In the genomic region with DNA sequence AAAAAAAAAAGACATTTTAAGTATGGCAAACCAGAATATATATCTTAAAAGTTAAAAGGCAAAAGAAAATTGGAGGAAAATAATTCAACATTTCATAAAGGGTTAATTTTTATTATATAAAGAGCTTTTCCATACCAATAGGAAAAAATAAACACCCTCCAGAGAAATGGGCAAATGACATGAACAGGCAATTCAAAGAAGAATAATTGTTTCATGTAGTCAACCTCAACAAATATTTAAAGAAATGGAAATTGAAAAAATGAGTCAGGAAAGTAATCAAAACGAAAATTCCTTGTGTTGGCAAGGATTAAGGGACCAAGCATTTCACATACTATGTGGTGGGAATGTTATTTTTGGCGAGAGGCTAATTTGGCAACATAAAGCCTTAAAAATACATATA, we compare ENCODE assay signal across 28 cellular contexts.
"Had no signal": no experiment of that assay in that cellular context is flagged by ENCODE, and none has a peak within 500 bp of the region (broad histone marks: within the 10 kb centered on the region; RNA-seq: fewer than 3 reads in every experiment).

No MANE protein-coding gene starts in this region.

- H3K27ac ChIP-seq: cardiac muscle cell, coronary artery, dorsolateral prefrontal cortex, esophagus muscularis mucosa, gastroesophageal sphincter, heart right ventricle had no signal

- H3K4me1 ChIP-seq: esophagus muscularis mucosa, gastroesophageal sphincter, heart right ventricle had no signal

- H3K27me3 Mint-ChIP-seq: activated CD4-positive, alpha-beta T cell treated with anti-CD3 and anti-CD28 coated beads, Interleukin-2, amount 10 ng/mL, durations not matched to agents 7 days and 5 days; activated T-cell treated with anti-CD3 and anti-CD28 coated beads, Interleukin-2, amount 50 U/mL, for 24 hours; effector memory CD8-positive, alpha-beta T cell had no signal

- H3K27ac Mint-ChIP-seq: activated CD4-positive, alpha-beta memory T cell treated with anti-CD3 and anti-CD28 coated beads, Interleukin-2, amount 10 ng/mL, durations not matched to agents 7 days and 5 days; activated CD4-positive, alpha-beta T cell treated with anti-CD3 and anti-CD28 coated beads, Interleukin-2, amount 10 ng/mL, durations not matched to agents 7 days and 5 days; activated naive CD4-positive, alpha-beta T cell treated with anti-CD3 and anti-CD28 coated beads, Interleukin-2, amount 10 ng/mL, durations not matched to agents 7 days and 5 days; activated naive CD4-positive, alpha-beta T cell treated with anti-CD3 and anti-CD28 coated beads, Interleukin-2, amount 50 U/mL, for 72 hours; activated naive CD8-positive, alpha-beta T cell treated with anti-CD3 and anti-CD28 coated beads, Interleukin-2, amount 10 ng/mL, durations not matched to agents 7 days and 5 days; activated T-cell treated with anti-CD3 and anti-CD28 coated beads, Interleukin-2, amount 50 U/mL, for 24 hours; activated T-cell treated with anti-CD3 and anti-CD28 coated beads, Interleukin-2, amount 50 U/mL, for 72 hours; dendritic cell treated with granulocyte-macrophage colony-stimulating factor and Interleukin-4, amounts not matched to agents 40 ng/mL and 50 ng/mL, for 4 days; effector memory CD8-positive, alpha-beta T cell had no signal

- ATAC-seq: activated naive CD4-positive, alpha-beta T cell treated with anti-CD3 and anti-CD28 coated beads, Interleukin-2, amount 50 U/mL, for 72 hours; activated T-cell treated with anti-CD3 and anti-CD28 coated beads, Interleukin-2, amount 50 U/mL, for 72 hours; effector memory CD8-positive, alpha-beta T cell; gastroesophageal sphincter; heart right ventricle had no signal

- H3K4me1 Mint-ChIP-seq: activated CD4-positive, alpha-beta memory T cell treated with anti-CD3 and anti-CD28 coated beads, Interleukin-2, amount 10 ng/mL, durations not matched to agents 7 days and 5 days; activated CD4-positive, alpha-beta T cell treated with anti-CD3 and anti-CD28 coated beads, Interleukin-2, amount 10 ng/mL, durations not matched to agents 7 days and 5 days; activated naive CD4-positive, alpha-beta T cell treated with anti-CD3 and anti-CD28 coated beads, Interleukin-2, amount 10 ng/mL, durations not matched to agents 7 days and 5 days; activated naive CD8-positive, alpha-beta T cell treated with anti-CD3 and anti-CD28 coated beads, Interleukin-2, amount 10 ng/mL, durations not matched to agents 7 days and 5 days had no signal

- H3K4me3 Mint-ChIP-seq: activated CD4-positive, alpha-beta memory T cell treated with anti-CD3 and anti-CD28 coated beads, Interleukin-2, amount 10 ng/mL, durations not matched to agents 7 days and 5 days; activated CD4-positive, alpha-beta T cell treated with anti-CD3 and anti-CD28 coated beads, Interleukin-2, amount 10 ng/mL, durations not matched to agents 7 days and 5 days; activated naive CD4-positive, alpha-beta T cell treated with anti-CD3 and anti-CD28 coated beads, Interleukin-2, amount 10 ng/mL, durations not matched to agents 7 days and 5 days; activated naive CD8-positive, alpha-beta T cell treated with anti-CD3 and anti-CD28 coated beads, Interleukin-2, amount 10 ng/mL, durations not matched to agents 7 days and 5 days; activated T-cell treated with anti-CD3 and anti-CD28 coated beads, Interleukin-2, amount 50 U/mL, for 24 hours; activated T-cell treated with anti-CD3 and anti-CD28 coated beads, Interleukin-2, amount 50 U/mL, for 72 hours; dendritic cell treated with granulocyte-macrophage colony-stimulating factor and Interleukin-4, amounts not matched to agents 40 ng/mL and 50 ng/mL, for 4 days; effector memory CD8-positive, alpha-beta T cell had no signal

- H3K27me3 ChIP-seq: cardiac muscle cell, dorsolateral prefrontal cortex, esophagus muscularis mucosa, gastroesophageal sphincter, heart right ventricle had no signal

- DNase-seq: activated CD4-positive, alpha-beta memory T cell treated with anti-CD3 and anti-CD28 coated beads, Interleukin-2, amount 10 ng/mL, durations not matched to agents 7 days and 5 days; activated CD4-positive, alpha-beta T cell treated with anti-CD3 and anti-CD28 coated beads for 4 hours; activated CD4-positive, alpha-beta T cell treated with anti-CD3 and anti-CD28 coated beads, Interleukin-2, amount 10 ng/mL, durations not matched to agents 7 days and 5 days; activated CD4-positive, alpha-beta T cell treated with anti-CD3 and anti-CD28 coated beads, Interleukin-2, amount 50 U/mL, for 4 hours; activated CD4-positive, CD25-positive, alpha-beta regulatory T cell; activated CD4-positive, CD25-positive, alpha-beta regulatory T cell treated with anti-CD3 and anti-CD28 coated beads, Interleukin-2, amount 50 U/mL, for 72 hours; activated CD8-positive, alpha-beta memory T cell treated with anti-CD3 and anti-CD28 coated beads, Interleukin-2, amount 50 U/mL, for 48 hours; activated gamma-delta T cell; activated naive CD4-positive, alpha-beta T cell; activated naive CD4-positive, alpha-beta T cell treated with anti-CD3 and anti-CD28 coated beads, Interleukin-2, amount 10 ng/mL, durations not matched to agents 7 days and 5 days; activated naive CD8-positive, alpha-beta T cell treated with anti-CD3 and anti-CD28 coated beads, Interleukin-2, amount 10 ng/mL, durations not matched to agents 7 days and 5 days; activated T-cell treated with anti-CD3 and anti-CD28 coated beads for 4 hours; activated T-cell treated with anti-CD3 and anti-CD28 coated beads, Interleukin-2, amount 50 U/mL, for 24 hours; activated T-cell treated with anti-CD3 and anti-CD28 coated beads, Interleukin-2, amount 50 U/mL, for 72 hours; central memory CD4-positive, alpha-beta T cell; cerebellar nuclear complex; dorsolateral prefrontal cortex; effector memory CD8-positive, alpha-beta T cell; erythroblast; foreskin melanocyte; heart right ventricle; T-helper 2 cell had no signal

- H3K4me3 ChIP-seq: cardiac muscle cell, coronary artery, dorsolateral prefrontal cortex, esophagus muscularis mucosa, gastroesophageal sphincter, heart right ventricle had no signal

- H3K9me3 Mint-ChIP-seq: activated CD4-positive, alpha-beta memory T cell treated with anti-CD3 and anti-CD28 coated beads, Interleukin-2, amount 10 ng/mL, durations not matched to agents 7 days and 5 days; activated T-cell treated with anti-CD3 and anti-CD28 coated beads, Interleukin-2, amount 50 U/mL, for 24 hours; dendritic cell treated with granulocyte-macrophage colony-stimulating factor and Interleukin-4, amounts not matched to agents 40 ng/mL and 50 ng/mL, for 4 days; effector memory CD8-positive, alpha-beta T cell had no signal

- H3K36me3 ChIP-seq: cardiac muscle cell, esophagus muscularis mucosa, gastroesophageal sphincter, heart right ventricle had no signal

- H3K9me3 ChIP-seq: gastroesophageal sphincter had no signal
